24 cellular contexts compared by ENCODE assay signal in the genomic region with DNA sequence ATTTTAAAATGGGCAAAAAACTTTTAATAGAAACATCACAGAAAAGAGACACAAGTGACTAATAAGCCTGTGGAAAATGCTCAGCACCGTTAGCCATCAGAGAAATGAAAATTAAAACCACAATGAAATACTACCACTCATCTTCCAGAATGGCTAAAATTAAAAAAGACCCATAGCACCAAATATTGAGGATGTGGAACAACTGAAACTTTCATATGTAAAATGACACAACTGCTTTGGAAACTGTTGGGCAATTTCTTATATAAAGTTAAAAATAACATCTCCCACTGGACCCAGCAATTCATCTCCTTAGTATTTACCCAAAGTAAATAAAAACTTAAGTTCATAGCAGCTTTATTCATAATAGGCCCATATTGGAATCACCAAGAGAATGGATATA.
"Had no signal": no experiment of that assay in that cellular context is flagged by ENCODE, and none has a peak within 500 bp of the region (broad histone marks: within the 10 kb centered on the region; RNA-seq: fewer than 3 reads in every experiment).

No MANE protein-coding gene starts in this region.

- H3K27ac Mint-ChIP-seq: activated CD4-positive, alpha-beta memory T cell treated with anti-CD3 and anti-CD28 coated beads, Interleukin-2, amount 10 ng/mL, durations not matched to agents 7 days and 5 days; activated naive CD4-positive, alpha-beta T cell treated with anti-CD3 and anti-CD28 coated beads, Interleukin-2, amount 50 U/mL, for 24 hours; activated T-cell treated with anti-CD3 and anti-CD28 coated beads, Interleukin-2, amount 50 U/mL, for 72 hours; brain; memory B cell; T-helper 17 cell; type B pancreatic cell had no signal

- H3K36me3 Mint-ChIP-seq: activated naive CD4-positive, alpha-beta T cell treated with anti-CD3 and anti-CD28 coated beads, Interleukin-2, amount 50 U/mL, for 24 hours; memory B cell had no signal

- H3K27me3 Mint-ChIP-seq: activated CD4-positive, alpha-beta memory T cell treated with anti-CD3 and anti-CD28 coated beads, Interleukin-2, amount 10 ng/mL, durations not matched to agents 7 days and 5 days; brain; memory B cell; T-helper 17 cell; type B pancreatic cell had no signal

- H3K9me3 Mint-ChIP-seq: activated CD4-positive, alpha-beta memory T cell treated with anti-CD3 and anti-CD28 coated beads, Interleukin-2, amount 10 ng/mL, durations not matched to agents 7 days and 5 days; activated naive CD4-positive, alpha-beta T cell treated with anti-CD3 and anti-CD28 coated beads, Interleukin-2, amount 50 U/mL, for 24 hours; memory B cell; type B pancreatic cell had no signal

- H3K4me3 ChIP-seq: heart left ventricle, spleen, thoracic aorta, vagina had no signal

- H3K4me3 Mint-ChIP-seq: activated CD4-positive, alpha-beta memory T cell treated with anti-CD3 and anti-CD28 coated beads, Interleukin-2, amount 10 ng/mL, durations not matched to agents 7 days and 5 days; activated naive CD4-positive, alpha-beta T cell treated with anti-CD3 and anti-CD28 coated beads, Interleukin-2, amount 50 U/mL, for 24 hours; activated T-cell treated with anti-CD3 and anti-CD28 coated beads, Interleukin-2, amount 50 U/mL, for 72 hours; brain; memory B cell; T-helper 17 cell; type B pancreatic cell had no signal

- DNase-seq: activated CD4-positive, alpha-beta memory T cell treated with anti-CD3 and anti-CD28 coated beads, Interleukin-2, amount 10 ng/mL, durations not matched to agents 7 days and 5 days; activated CD4-positive, alpha-beta T cell treated with anti-CD3 and anti-CD28 coated beads for 48 hours; activated CD4-positive, CD25-positive, alpha-beta regulatory T cell; activated effector memory CD4-positive, alpha-beta T cell treated with Interleukin-2 at 50 U/mL for 16 hours; activated T-cell treated with anti-CD3 and anti-CD28 coated beads, Interleukin-2, amount 50 U/mL, for 72 hours; aorta; dermis blood vessel endothelial cell; effector memory CD4-positive, alpha-beta T cell; heart left ventricle; islet precursor cell; left cardiac atrium; occipital lobe; posterior cingulate gyrus; retina; spleen; stimulated activated CD4-positive, alpha-beta T cell treated with anti-CD3 and anti-CD28 coated beads, Interleukin-4, amount 100 ng/mL, for 1 hour; stimulated activated naive CD4-positive, alpha-beta T cell; T-helper 17 cell had no signal

- ATAC-seq: activated T-cell treated with anti-CD3 and anti-CD28 coated beads, Interleukin-2, amount 50 U/mL, for 72 hours; heart left ventricle; left cardiac atrium; T-helper 17 cell had no signal

- H3K4me1 Mint-ChIP-seq: activated CD4-positive, alpha-beta memory T cell treated with anti-CD3 and anti-CD28 coated beads, Interleukin-2, amount 10 ng/mL, durations not matched to agents 7 days and 5 days; activated naive CD4-positive, alpha-beta T cell treated with anti-CD3 and anti-CD28 coated beads, Interleukin-2, amount 50 U/mL, for 24 hours; memory B cell; T-helper 17 cell had no signal
